ENCODE assay signal across 1 cellular context in the genomic region with DNA sequence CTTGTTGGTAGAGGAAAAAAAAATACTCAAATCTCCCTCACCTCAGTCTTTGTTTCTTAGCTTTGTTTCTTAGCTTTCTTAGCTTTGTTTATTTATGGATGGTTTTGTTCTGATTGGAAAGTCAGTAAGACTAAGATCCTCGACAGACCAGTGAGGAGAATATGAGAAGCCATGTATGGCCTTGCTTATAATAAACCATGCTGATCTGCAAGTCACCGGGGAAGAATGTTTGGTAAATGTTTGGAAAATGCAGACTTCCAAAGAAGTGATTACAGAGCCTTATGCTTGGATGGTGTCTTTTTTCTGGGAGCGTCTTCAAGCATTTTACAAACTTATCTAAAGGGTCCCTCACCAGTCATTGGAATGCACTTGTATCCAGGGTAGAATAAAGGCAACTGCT.
TF ChIP-seq lines count a peak whose summit lies in the region.

No MANE protein-coding gene starts in this region.

TF ChIP-seq in GM23338, 12 proteins besides CTCF, POLR2A, EP300 and RAD21 (continued from another document):
- TF ChIP-seq JUNB (IDR thresholded peaks at IDR 0.05; ENCODE audit: unreplicated experiment): no peak
